14 cellular contexts compared by ENCODE assay signal in the genomic region with DNA sequence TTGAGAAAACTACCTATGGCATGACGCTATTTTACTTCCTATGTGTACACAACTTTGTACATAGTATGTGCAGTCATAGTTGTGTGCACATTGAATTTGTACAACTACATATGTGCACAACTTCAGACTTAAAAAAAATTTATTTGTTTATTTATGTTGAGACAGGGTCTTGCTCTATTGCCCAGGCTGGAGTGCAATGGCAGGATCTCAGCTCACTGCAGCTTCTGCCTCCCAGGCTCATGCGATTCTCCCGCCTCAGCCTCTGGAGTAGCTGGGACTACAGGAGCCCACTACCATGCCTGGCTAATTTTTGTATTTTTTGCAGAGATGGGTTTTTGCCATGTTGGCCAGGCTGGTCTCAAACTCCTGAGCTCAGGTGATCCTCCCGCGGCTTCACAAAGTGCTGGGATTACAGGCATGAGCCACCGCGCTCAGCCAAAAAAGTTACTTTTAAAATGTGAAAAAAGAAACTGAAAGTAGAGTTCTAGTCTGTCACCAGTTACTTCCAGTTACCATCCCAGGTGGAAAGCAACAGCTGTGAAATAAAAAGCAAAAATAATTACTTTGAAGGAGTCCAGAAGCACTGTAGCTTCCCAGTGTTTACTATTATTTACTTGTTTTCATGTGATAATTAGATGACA. TPM values are rescaled to one million over a fixed set of nuclear protein-coding genes. Genes with fewer than 3 reads are reported as not detected.
A peak's percentile ranks its signal among the peaks of the same experiment; 100 is the strongest.
DNase-seq lines count a peak whose midpoint lies in the region; ATAC-seq lines count a peak whose summit lies in the region.
"Had no signal": no experiment of that assay in that cellular context is flagged by ENCODE, and none has a peak within 500 bp of the region (broad histone marks: within the 10 kb centered on the region; RNA-seq: fewer than 3 reads in every experiment).

No MANE protein-coding gene starts in this region.

- no peaks in the 10 kb centered on the region for H3K27me3 Mint-ChIP-seq in CD4-positive, CD25-positive, alpha-beta regulatory T cell
- H3K27me3 Mint-ChIP-seq in IgD-negative memory B cell, result no peaks in the 10 kb centered on the region
- H3K27me3 Mint-ChIP-seq in activated naive CD8-positive, alpha-beta T cell treated with anti-CD3 and anti-CD28 coated beads for 36 hours, result no peaks in the 10 kb centered on the region

- DNase-seq in CD4-positive, CD25-positive, alpha-beta regulatory T cell, result peak in 1 of 3 donors; percentile 48
- no peak for DNase-seq in activated naive CD8-positive, alpha-beta T cell treated with anti-CD3 and anti-CD28 coated beads for 36 hours
- DNase-seq in mesenchymal stem cell (no peak), RKO (ENCODE audit: low spot score) (no peak), NCI-H2081 (lab: John Stamatoyannopoulos, UW) (no peak)
- DNase-seq: amniotic stem cell; effector CD8-positive, alpha-beta T cell; NCI-H2227 treated with DMSO at 0.1 percent for 48 hours; SHP77 treated with DMSO at 0.1 percent for 48 hours; stimulated activated CD8-positive, alpha-beta memory T cell treated with anti-CD3 and anti-CD28 coated beads, Interleukin-4, amount 100 ng/mL, for 48 hours; WERI-Rb-1 had no signal

- no peak overlapping the region for H2AFZ ChIP-seq in mesenchymal stem cell (ENCODE audit: low read depth, low read length)

- H3K9me3 ChIP-seq in CD4-positive, CD25-positive, alpha-beta regulatory T cell (ENCODE audit: control insufficient read depth in 2 of 2, low read length in 2 of 2), result no peaks in the 10 kb centered on the region
- no peaks in the 10 kb centered on the region for H3K9me3 ChIP-seq in mesenchymal stem cell (ENCODE audit: control insufficient read depth, low read length)

- H3K4me2 ChIP-seq in mesenchymal stem cell (ENCODE audit: low read length, poor library complexity, severe bottlenecking), result no peak overlapping the region

- ATAC-seq in CD4-positive, CD25-positive, alpha-beta regulatory T cell (ENCODE audit: low read depth in 2 of 2), result no peak
- ATAC-seq in HG03045 (IDR thresholded peaks at IDR 0.05; ENCODE audit: unreplicated experiment) (no peak), HG03442 (IDR thresholded peaks at IDR 0.05; ENCODE audit: unreplicated experiment) (no peak)

- WGBS in mesenchymal stem cell, result 95% methylated on average over 4 of the region's 7 CpGs

- H4K8ac ChIP-seq in mesenchymal stem cell (ENCODE audit: low read length), result no peak overlapping the region

- H3K9ac ChIP-seq in mesenchymal stem cell (ENCODE audit: low read length), result peak overlapping the region; percentile 30

- H3K4ac ChIP-seq in mesenchymal stem cell (ENCODE audit: low read depth in 1 of 2, low read length in 2 of 2), result no peak overlapping the region

- no peak overlapping the region for H3K18ac ChIP-seq in mesenchymal stem cell (ENCODE audit: low read depth in 1 of 2, low read length in 2 of 2)

- H2BK120ac ChIP-seq in mesenchymal stem cell (ENCODE audit: low read depth, low read length), result no peak overlapping the region

- H2BK15ac ChIP-seq in mesenchymal stem cell (ENCODE audit: low read depth, poor library complexity, severe bottlenecking), result no peak overlapping the region

- no peak overlapping the region for H2AK5ac ChIP-seq in mesenchymal stem cell (ENCODE audit: low read length, severe bottlenecking)

- H3K23ac ChIP-seq in mesenchymal stem cell (ENCODE audit: low read length in 2 of 2), result no peak overlapping the region

- peak overlapping the region; percentile 74 for H3K4me3 ChIP-seq in CD4-positive, CD25-positive, alpha-beta regulatory T cell (ENCODE audit: low read depth, low read length)
- peak overlapping the region in 1 of 2 experiments; percentile 58 for H3K4me3 ChIP-seq in mesenchymal stem cell (ENCODE audit: insufficient read depth in 1 of 2, low read depth in 1 of 2, low read length in 2 of 2)

- H4K91ac ChIP-seq in mesenchymal stem cell (ENCODE audit: low read length), result no peak overlapping the region

- peak overlapping the region; percentile 74 to 98 (median 93) for H3K27ac Mint-ChIP-seq in CD4-positive, CD25-positive, alpha-beta regulatory T cell
- peak overlapping the region; percentile 32 to 93 (median 59) for H3K27ac Mint-ChIP-seq in IgD-negative memory B cell
- H3K27ac Mint-ChIP-seq in activated naive CD8-positive, alpha-beta T cell treated with anti-CD3 and anti-CD28 coated beads for 36 hours, result peak overlapping the region; percentile 85

- H3K27me3 ChIP-seq in CD4-positive, CD25-positive, alpha-beta regulatory T cell (ENCODE audit: control insufficient read depth, insufficient read depth, low read length), result no peaks in the 10 kb centered on the region
- H3K27me3 ChIP-seq in mesenchymal stem cell (ENCODE audit: control insufficient read depth in 1 of 2, insufficient read depth in 1 of 2, low read length in 2 of 2), result no peaks in the 10 kb centered on the region

- H3K36me3 ChIP-seq in CD4-positive, CD25-positive, alpha-beta regulatory T cell (ENCODE audit: control insufficient read depth, insufficient read depth, low read length), result no peaks in the 10 kb centered on the region
- H3K36me3 ChIP-seq in mesenchymal stem cell (ENCODE audit: control insufficient read depth in 1 of 2, insufficient read depth in 2 of 2, low read depth in 1 of 2, low read length in 2 of 2), result peaks cover 0 to 7% of the 10 kb centered on the region in 2 experiments

- no peak overlapping the region for H2BK12ac ChIP-seq in mesenchymal stem cell (ENCODE audit: low read length in 2 of 2)

- peaks cover 2% of the 10 kb centered on the region for H3K79me1 ChIP-seq in mesenchymal stem cell (replicated peaks; ENCODE audit: low read length, poor library complexity, severe bottlenecking)

- peak overlapping the region; percentile 56 to 97 (median 95) for H3K4me3 Mint-ChIP-seq in CD4-positive, CD25-positive, alpha-beta regulatory T cell
- peak overlapping the region; percentile 67 to 95 (median 90) for H3K4me3 Mint-ChIP-seq in IgD-negative memory B cell
- peak overlapping the region; percentile 79 for H3K4me3 Mint-ChIP-seq in activated naive CD8-positive, alpha-beta T cell treated with anti-CD3 and anti-CD28 coated beads for 36 hours

- H3K14ac ChIP-seq in mesenchymal stem cell (ENCODE audit: low read length in 2 of 2), result no peak overlapping the region

- peaks cover 11% of the 10 kb centered on the region for H3K36me3 Mint-ChIP-seq in CD4-positive, CD25-positive, alpha-beta regulatory T cell
- H3K36me3 Mint-ChIP-seq in IgD-negative memory B cell, result peaks cover 3% of the 10 kb centered on the region
- H3K36me3 Mint-ChIP-seq in activated naive CD8-positive, alpha-beta T cell treated with anti-CD3 and anti-CD28 coated beads for 36 hours, result peaks cover 18% of the 10 kb centered on the region

- H3K4me1 Mint-ChIP-seq in CD4-positive, CD25-positive, alpha-beta regulatory T cell, result peaks cover 38 to 76% (median 50%) of the 10 kb centered on the region in 4 donors
- peaks cover 48 to 60% (median 52%) of the 10 kb centered on the region in 3 donors for H3K4me1 Mint-ChIP-seq in IgD-negative memory B cell
- H3K4me1 Mint-ChIP-seq in activated naive CD8-positive, alpha-beta T cell treated with anti-CD3 and anti-CD28 coated beads for 36 hours, result peaks cover 48% of the 10 kb centered on the region

- H3K27ac ChIP-seq in CD4-positive, CD25-positive, alpha-beta regulatory T cell (ENCODE audit: insufficient read depth, low read length, poor library complexity, severe bottlenecking), result no peak overlapping the region
- no peak overlapping the region for H3K27ac ChIP-seq in mesenchymal stem cell (ENCODE audit: low read length, poor library complexity, severe bottlenecking)
- H3K27ac ChIP-seq: WERI-Rb-1 had no signal

- H3K4me1 ChIP-seq in CD4-positive, CD25-positive, alpha-beta regulatory T cell (ENCODE audit: control insufficient read depth, insufficient read depth, low read length, poor library complexity, severe bottlenecking), result peaks cover 72% of the 10 kb centered on the region
- peaks cover 1% of the 10 kb centered on the region for H3K4me1 ChIP-seq in mesenchymal stem cell (ENCODE audit: control insufficient read depth, insufficient read depth, low read depth, low read length)

- H2BK5ac ChIP-seq in mesenchymal stem cell (ENCODE audit: low read depth, low read length, poor library complexity, severe bottlenecking), result no peak overlapping the region

- H3K9me3 Mint-ChIP-seq in CD4-positive, CD25-positive, alpha-beta regulatory T cell, result no peaks in the 10 kb centered on the region
- no peaks in the 10 kb centered on the region for H3K9me3 Mint-ChIP-seq in IgD-negative memory B cell
- H3K9me3 Mint-ChIP-seq in activated naive CD8-positive, alpha-beta T cell treated with anti-CD3 and anti-CD28 coated beads for 36 hours, result no peaks in the 10 kb centered on the region

RNA-seq across cellular contexts. Expression of gene ZKSCAN8, which starts 1.7 kb away (rescaled TPM):
- 27.4 TPM for total RNA-seq in CD4-positive, CD25-positive, alpha-beta regulatory T cell
- polyA plus RNA-seq in CD4-positive, CD25-positive, alpha-beta regulatory T cell, result 1 to 10 TPM in 3 of 4 donors, under 1 TPM in 1; 0.78 to 4.1 (median 1.6) TPM
- 0.85 TPM for polyA plus RNA-seq in IgD-negative memory B cell
- 10 to 100 TPM; 13.8 to 14.6 TPM for total RNA-seq in activated naive CD8-positive, alpha-beta T cell treated with anti-CD3 and anti-CD28 coated beads for 36 hours
- 10.1 TPM for polyA plus RNA-seq in mesenchymal stem cell (2013, experiment 1 of 2)
- 9.7 TPM for polyA plus RNA-seq in mesenchymal stem cell (2013, experiment 2 of 2)

RNA-seq across cellular contexts. Expression of gene ZSCAN16, which starts 15.6 kb away (rescaled TPM):
- total RNA-seq in CD4-positive, CD25-positive, alpha-beta regulatory T cell, result 8.0 TPM
- 10 to 100 TPM; 11.5 to 26.5 (median 14.5) TPM for polyA plus RNA-seq in CD4-positive, CD25-positive, alpha-beta regulatory T cell
- polyA plus RNA-seq in IgD-negative memory B cell, result 14.3 TPM
- 1 to 10 TPM; 2.9 to 3.3 TPM for total RNA-seq in activated naive CD8-positive, alpha-beta T cell treated with anti-CD3 and anti-CD28 coated beads for 36 hours
- 3.1 TPM for polyA plus RNA-seq in mesenchymal stem cell (2013, experiment 1 of 2)
- 2.5 TPM for polyA plus RNA-seq in mesenchymal stem cell (2013, experiment 2 of 2)

RNA-seq across cellular contexts. Expression of gene ZNF165, which starts 59.6 kb away (rescaled TPM):
- total RNA-seq in CD4-positive, CD25-positive, alpha-beta regulatory T cell, result 4.3 TPM
- polyA plus RNA-seq in CD4-positive, CD25-positive, alpha-beta regulatory T cell, result under 1 TPM in 3 of 4 donors, not detected in 1; 0.24 to 0.57 (median 0.40) TPM
- 3.5 TPM for polyA plus RNA-seq in IgD-negative memory B cell
- total RNA-seq in activated naive CD8-positive, alpha-beta T cell treated with anti-CD3 and anti-CD28 coated beads for 36 hours, result 1 to 10 TPM; 4.3 TPM
- polyA plus RNA-seq in mesenchymal stem cell (2013, experiment 1 of 2), result 0.33 TPM
- 0.34 TPM for polyA plus RNA-seq in mesenchymal stem cell (2013, experiment 2 of 2)
